ENCODE assay signal across 10 cellular contexts in the genomic region with DNA sequence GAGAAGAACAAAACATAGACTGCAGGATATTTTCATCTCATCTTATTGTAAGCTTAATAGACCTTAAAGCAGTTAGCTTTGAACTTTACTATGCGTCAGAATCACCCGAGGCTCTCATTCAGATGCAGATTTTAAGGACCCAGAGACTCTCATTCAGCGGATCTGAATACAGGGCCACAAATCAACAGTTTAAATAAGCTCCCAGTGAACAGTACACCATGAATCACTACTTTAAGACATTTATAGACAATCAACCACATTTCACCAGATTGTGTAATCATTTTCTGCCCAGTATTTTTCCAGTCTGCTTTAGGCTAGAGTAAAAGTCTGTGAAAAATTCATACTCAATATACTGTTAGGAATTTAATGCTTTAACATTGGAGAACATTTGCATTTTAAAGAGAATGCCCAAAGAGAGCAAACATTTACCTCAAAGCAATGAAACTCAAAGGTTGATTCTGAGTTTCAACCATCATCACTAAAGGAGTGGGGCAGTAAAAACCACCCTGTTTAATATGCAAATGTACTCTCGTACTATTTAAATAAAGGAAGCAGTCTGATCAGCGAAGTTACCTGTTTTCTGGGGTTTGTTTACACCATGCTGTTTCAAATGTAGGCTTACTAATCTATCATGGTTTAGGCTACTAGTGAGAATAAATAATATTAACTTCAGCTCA. TPM values are rescaled to one million over a fixed set of nuclear protein-coding genes. Genes with fewer than 3 reads are reported as not detected.
A peak's percentile ranks its signal among the peaks of the same experiment; 100 is the strongest.
DNase-seq lines count a peak whose midpoint lies in the region; ATAC-seq and TF ChIP-seq lines count a peak whose summit lies in the region.
"Had no signal": no experiment of that assay in that cellular context is flagged by ENCODE, and none has a peak within 500 bp of the region (broad histone marks: within the 10 kb centered on the region; RNA-seq: fewer than 3 reads in every experiment).

No MANE protein-coding gene starts in this region.

- H3K9me3 Mint-ChIP-seq in endodermal cell = no peaks in the 10 kb centered on the region
- H3K9me3 Mint-ChIP-seq in stimulated activated naive B cell treated with anti-CD40 and anti-IgM and Interleukin-4, amounts not matched to agents 10 μg/mL and 1 μg/mL and 100 μg/mL, for 72 hours = no peaks in the 10 kb centered on the region
- no peaks in the 10 kb centered on the region for H3K9me3 Mint-ChIP-seq in endothelial cell (ENCODE audit: unreplicated experiment)
- H3K9me3 Mint-ChIP-seq: central memory CD8-positive, alpha-beta T cell had no signal

- DNase-seq in LoVo (ENCODE audit: low spot score) = peak; percentile 33
- DNase-seq in endodermal cell = no peak
- no peak for DNase-seq in stimulated activated naive B cell treated with anti-CD40 and anti-IgM and Interleukin-4, amounts not matched to agents 10 μg/mL and 1 μg/mL and 100 μg/mL, for 72 hours
- no peak for DNase-seq in endothelial cell (ENCODE audit: low spot score)
- DNase-seq in dorsolateral prefrontal cortex = no peak
- no peak for DNase-seq in activated T-cell treated with anti-CD3 and anti-CD28 coated beads, Interleukin-2, amount 50 U/mL, for 1 hour
- DNase-seq: pancreas had no signal

- H3K9me3 ChIP-seq in endodermal cell (ENCODE audit: control insufficient read depth, low read length) = no peaks in the 10 kb centered on the region
- H3K9me3 ChIP-seq: pancreas had no signal

- peak overlapping the region; percentile 59 for H3K27ac Mint-ChIP-seq in endodermal cell
- peak overlapping the region; percentile 60 for H3K27ac Mint-ChIP-seq in stimulated activated naive B cell treated with anti-CD40 and anti-IgM and Interleukin-4, amounts not matched to agents 10 μg/mL and 1 μg/mL and 100 μg/mL, for 72 hours
- no peak overlapping the region for H3K27ac Mint-ChIP-seq in endothelial cell (ENCODE audit: unreplicated experiment)

- H3K4me1 ChIP-seq in endodermal cell (ENCODE audit: control insufficient read depth, insufficient read depth, low read length) = peaks cover 14% of the 10 kb centered on the region
- H3K4me1 ChIP-seq: pancreas had no signal

- H3K9ac ChIP-seq in endodermal cell (ENCODE audit: extremely low read depth, low read length, poor library complexity, severe bottlenecking) = no peak overlapping the region

- H3K27me3 ChIP-seq in endodermal cell (ENCODE audit: control insufficient read depth, insufficient read depth, low read length, poor library complexity, severe bottlenecking) (peaks cover 14% of the 10 kb centered on the region), dorsolateral prefrontal cortex (peaks cover 0 to 2% (median 0%) of the 10 kb centered on the region in 45 donors)
- H3K27me3 ChIP-seq: pancreas had no signal

- H3K36me3 ChIP-seq in endodermal cell (ENCODE audit: control insufficient read depth, insufficient read depth, low read length) = no peaks in the 10 kb centered on the region
- H3K36me3 ChIP-seq: pancreas had no signal

- 28 to 38% methylated on average over 3 to 5 of the region's 5 CpGs for WGBS in endodermal cell (ENCODE audit: insufficient coverage in 1 of 2, insufficient read length in 1 of 2), 2 experiments

- peaks cover 13% of the 10 kb centered on the region for H3K27me3 Mint-ChIP-seq in endodermal cell (ENCODE audit: insufficient read depth)
- H3K27me3 Mint-ChIP-seq in stimulated activated naive B cell treated with anti-CD40 and anti-IgM and Interleukin-4, amounts not matched to agents 10 μg/mL and 1 μg/mL and 100 μg/mL, for 72 hours = no peaks in the 10 kb centered on the region
- H3K27me3 Mint-ChIP-seq in endothelial cell (ENCODE audit: unreplicated experiment) = no peaks in the 10 kb centered on the region
- H3K27me3 Mint-ChIP-seq: central memory CD8-positive, alpha-beta T cell had no signal

- H3K27ac ChIP-seq in endodermal cell (ENCODE audit: low read depth, low read length) (peak overlapping the region; percentile 21), dorsolateral prefrontal cortex (peak overlapping the region in 16 of 59 donors; percentile 0 to 72 (median 34))
- H3K27ac ChIP-seq: pancreas had no signal

- H3K4me1 Mint-ChIP-seq in endodermal cell = peaks cover 12% of the 10 kb centered on the region
- peaks cover 24 to 46% of the 10 kb centered on the region in 2 donors for H3K4me1 Mint-ChIP-seq in stimulated activated naive B cell treated with anti-CD40 and anti-IgM and Interleukin-4, amounts not matched to agents 10 μg/mL and 1 μg/mL and 100 μg/mL, for 72 hours
- H3K4me1 Mint-ChIP-seq in endothelial cell (ENCODE audit: unreplicated experiment) = peaks cover 3% of the 10 kb centered on the region

- no peaks in the 10 kb centered on the region for H3K36me3 Mint-ChIP-seq in endodermal cell (ENCODE audit: low read depth)
- no peaks in the 10 kb centered on the region for H3K36me3 Mint-ChIP-seq in stimulated activated naive B cell treated with anti-CD40 and anti-IgM and Interleukin-4, amounts not matched to agents 10 μg/mL and 1 μg/mL and 100 μg/mL, for 72 hours
- no peaks in the 10 kb centered on the region for H3K36me3 Mint-ChIP-seq in endothelial cell (ENCODE audit: low read depth, unreplicated experiment)

- peak; percentile 73 for ATAC-seq in GM19468 (IDR thresholded peaks at IDR 0.05; ENCODE audit: extremely low read depth, unreplicated experiment)
- ATAC-seq in stimulated activated naive B cell treated with anti-CD40 and anti-IgM and Interleukin-4, amounts not matched to agents 10 μg/mL and 1 μg/mL and 100 μg/mL, for 72 hours (replicated peaks) = peak; percentile 53 to 56
- ATAC-seq in GM18909 (IDR thresholded peaks at IDR 0.05; ENCODE audit: poor library complexity, unreplicated experiment) = no peak
- ATAC-seq: pancreas had no signal

- H3K4me3 ChIP-seq in endodermal cell (ENCODE audit: low read length) (peak overlapping the region; percentile 28), dorsolateral prefrontal cortex (no peak overlapping the region)
- H3K4me3 ChIP-seq: pancreas had no signal

- H3K4me3 Mint-ChIP-seq in endodermal cell (no peak overlapping the region), endothelial cell (ENCODE audit: unreplicated experiment) (no peak overlapping the region)
- H3K4me3 Mint-ChIP-seq in stimulated activated naive B cell treated with anti-CD40 and anti-IgM and Interleukin-4, amounts not matched to agents 10 μg/mL and 1 μg/mL and 100 μg/mL, for 72 hours = no peak overlapping the region
- H3K4me3 Mint-ChIP-seq: central memory CD8-positive, alpha-beta T cell had no signal

- TF ChIP-seq CTCF in endodermal cell (conservative IDR thresholded peaks at IDR 0.05) (no peak), endothelial cell (IDR thresholded peaks at IDR 0.05; ENCODE audit: unreplicated experiment) (no peak), dorsolateral prefrontal cortex (IDR thresholded peaks at IDR 0.05 in 54 of 56, conservative IDR thresholded peaks at IDR 0.05 in 2 of 56; ENCODE audit: low read depth in 1 of 56, partially characterized antibody in 56 of 56) (no peak)

- intact Hi-C loops in dorsolateral prefrontal cortex (cut with DNase I) = no loop called here

RNA-seq across cellular contexts. Expression of gene ALPK2, which starts 11.0 kb away (rescaled TPM):
- 1 to 10 TPM; 1.6 to 4.2 TPM for total RNA-seq in endodermal cell
- polyA plus RNA-seq in endodermal cell (2013, experiment 1 of 2) = 7.4 TPM
- polyA plus RNA-seq in endodermal cell (2013, experiment 2 of 2) = 7.8 TPM
- 0.59 TPM for total RNA-seq in endothelial cell (ENCODE audit: unreplicated experiment)
- total RNA-seq in dorsolateral prefrontal cortex = 1 to 10 TPM in 1 of 120 experiments, under 1 TPM in 53, not detected in 66; 0.03 to 1.1 (median 0.16) TPM

RNA-seq across cellular contexts. Expression of gene MALT1, which starts 31.4 kb away (rescaled TPM):
- total RNA-seq in endodermal cell (10 to 100 TPM; 14.0 to 22.1 TPM), endothelial cell (ENCODE audit: unreplicated experiment) (17.3 TPM), dorsolateral prefrontal cortex (10 to 100 TPM in 119 of 120 experiments, 1 to 10 TPM in 1; 9.9 to 32.5 (median 19.8) TPM)
- polyA plus RNA-seq in endodermal cell (2013, experiment 1 of 2) = 20.9 TPM
- polyA plus RNA-seq in endodermal cell (2013, experiment 2 of 2) = 20.2 TPM
